1 cellular context compared by ENCODE assay signal in genomic region chr22:45772726-45773125, GRCh38.
TF ChIP-seq lines count a peak whose summit lies in the region.

No MANE protein-coding gene starts in this region.

TF ChIP-seq in GM12878, 131 proteins besides CTCF, POLR2A, EP300 and RAD21 (continued from another document and continues in another):
- peak; percentile 96 for TF ChIP-seq RUNX3 (IDR thresholded peaks at IDR 0.05; ENCODE audit: low read length)
- TF ChIP-seq HCFC1 (IDR thresholded peaks at IDR 0.05; ENCODE audit: low read length) = no peak
- TF ChIP-seq BCL3 (IDR thresholded peaks at IDR 0.05; ENCODE audit: borderline replicate concordance, insufficient read depth, low read depth, low read length, poor library complexity, severe bottlenecking) = peak; percentile 62
- no peak for TF ChIP-seq NFXL1 (IDR thresholded peaks at IDR 0.05; ENCODE audit: borderline replicate concordance)
- TF ChIP-seq RELA (IDR thresholded peaks at IDR 0.05; ENCODE audit: borderline replicate concordance, partially characterized antibody) = no peak
- TF ChIP-seq ZBTB40 (IDR thresholded peaks at IDR 0.05; ENCODE audit: borderline replicate concordance) = no peak
- TF ChIP-seq MTA3 (IDR thresholded peaks at IDR 0.05; ENCODE audit: borderline replicate concordance, low read length) = peak; percentile 88; the same call in 1 of the 2 replicates
- no peak for TF ChIP-seq E2F4 (IDR thresholded peaks at IDR 0.05; ENCODE audit: low read depth, low read length)
- TF ChIP-seq STAT3 (IDR thresholded peaks at IDR 0.05; ENCODE audit: low read depth, low read length) = no peak
- peak; percentile 60; the same call in 1 of the 2 replicates for TF ChIP-seq CBFB (IDR thresholded peaks at IDR 0.05; ENCODE audit: low read depth)
- TF ChIP-seq HDAC2 (IDR thresholded peaks at IDR 0.05) = no peak
- TF ChIP-seq GATAD2B (conservative IDR thresholded peaks at IDR 0.05; ENCODE audit: low read depth) = no peak
- no peak for TF ChIP-seq ZNF217 (IDR thresholded peaks at IDR 0.05)
- TF ChIP-seq KAT2A (conservative IDR thresholded peaks at IDR 0.05; ENCODE audit: control insufficient read depth, low read depth, low read length) = no peak
- TF ChIP-seq E4F1 (IDR thresholded peaks at IDR 0.05; ENCODE audit: borderline replicate concordance, partially characterized antibody) = no peak
- no peak for TF ChIP-seq SRF (IDR thresholded peaks at IDR 0.05; ENCODE audit: low read depth in 2 of 2, low read length in 2 of 2)
- TF ChIP-seq KLF5 (IDR thresholded peaks at IDR 0.05; ENCODE audit: partially characterized antibody) = no peak
- no peak for TF ChIP-seq NR2C2 (IDR thresholded peaks at IDR 0.05; ENCODE audit: borderline replicate concordance, control insufficient read depth, insufficient read length, low read depth)
- no peak for TF ChIP-seq EZH2 (IDR thresholded peaks at IDR 0.05; ENCODE audit: borderline replicate concordance, control insufficient read depth, low read depth, low read length)
- no peak for TF ChIP-seq SUPT20H (IDR thresholded peaks at IDR 0.05; ENCODE audit: borderline replicate concordance, control insufficient read depth, low read depth, low read length)
- TF ChIP-seq TCF12 (IDR thresholded peaks at IDR 0.05; ENCODE audit: low read depth, low read length) = no peak
- no peak for TF ChIP-seq MLLT1 (IDR thresholded peaks at IDR 0.05)
- peak; percentile 57; the same call in 1 of the 2 replicates for TF ChIP-seq BCL11A (IDR thresholded peaks at IDR 0.05; ENCODE audit: low read depth, low read length)
- TF ChIP-seq BRCA1 (IDR thresholded peaks at IDR 0.05; ENCODE audit: low read depth, low read length) = no peak
- no peak for TF ChIP-seq NRF1 (conservative IDR thresholded peaks at IDR 0.05; ENCODE audit: low read depth, low read length)
- TF ChIP-seq RBBP5 (conservative IDR thresholded peaks at IDR 0.05) = no peak
- TF ChIP-seq FOS (IDR thresholded peaks at IDR 0.05; ENCODE audit: borderline replicate concordance, extremely low read depth, insufficient read length) = no peak
- no peak for TF ChIP-seq TCF3 (IDR thresholded peaks at IDR 0.05; ENCODE audit: borderline replicate concordance, insufficient read depth, low read depth, low read length)
- TF ChIP-seq CREM (IDR thresholded peaks at IDR 0.05; ENCODE audit: low read depth) = peak; percentile 77
- TF ChIP-seq JUNB (IDR thresholded peaks at IDR 0.05) = peak; percentile 84
- no peak for TF ChIP-seq ETV6 (conservative IDR thresholded peaks at IDR 0.05 in 1 of 2, IDR thresholded peaks at IDR 0.05 in 1 of 2; ENCODE audit: borderline replicate concordance in 1 of 2, low read depth in 1 of 2)
- peak; percentile 99 for TF ChIP-seq MEF2A (IDR thresholded peaks at IDR 0.05; ENCODE audit: insufficient read depth, low read depth, low read length)
- TF ChIP-seq ZNF384 (IDR thresholded peaks at IDR 0.05; ENCODE audit: borderline replicate concordance, low read depth, low read length) = no peak
- no peak for TF ChIP-seq BCLAF1 (IDR thresholded peaks at IDR 0.05)
- TF ChIP-seq HDGF (IDR thresholded peaks at IDR 0.05) = no peak
- TF ChIP-seq MYC (IDR thresholded peaks at IDR 0.05; ENCODE audit: insufficient read depth, insufficient read length, insufficient replicate concordance, low read length, severe bottlenecking) = no peak
- TF ChIP-seq SUZ12 (IDR thresholded peaks at IDR 0.05; ENCODE audit: unreplicated experiment) = no peak
- TF ChIP-seq USF2 (IDR thresholded peaks at IDR 0.05; ENCODE audit: borderline replicate concordance, low read depth, low read length) = no peak
- 0 out of 2 replicates have a peak, but pooled peaks have one; percentile 27 for TF ChIP-seq PML (IDR thresholded peaks at IDR 0.05; ENCODE audit: low read length)
- no peak for TF ChIP-seq ZBTB33 (IDR thresholded peaks at IDR 0.05)
- peak; percentile 93 for TF ChIP-seq MEF2B (IDR thresholded peaks at IDR 0.05; ENCODE audit: partially characterized antibody, poor library complexity, severe bottlenecking)
- no peak for TF ChIP-seq ASH2L (IDR thresholded peaks at IDR 0.05; ENCODE audit: borderline replicate concordance, low read depth)
- 0 out of 2 replicates have a peak, but pooled peaks have one; percentile 28 for TF ChIP-seq NR2F1 (conservative IDR thresholded peaks at IDR 0.05)
- TF ChIP-seq IRF5 (IDR thresholded peaks at IDR 0.05; ENCODE audit: borderline replicate concordance) = no peak
- TF ChIP-seq POLR2AphosphoS2 (IDR thresholded peaks at IDR 0.05; ENCODE audit: low read depth, low read length) = no peak
- TF ChIP-seq SIN3A (IDR thresholded peaks at IDR 0.05; ENCODE audit: low read depth, low read length) = no peak
- TF ChIP-seq IKZF1 (conservative IDR thresholded peaks at IDR 0.05) = peak; percentile 34; the same call in 1 of the 2 replicates
- no peak for TF ChIP-seq CHD4 (IDR thresholded peaks at IDR 0.05)
- peak; percentile 93; the same call in 1 of the 2 replicates for TF ChIP-seq FOXM1 (IDR thresholded peaks at IDR 0.05; ENCODE audit: low read depth, low read length)
- TF ChIP-seq TCF7 (IDR thresholded peaks at IDR 0.05; ENCODE audit: borderline replicate concordance) = no peak
